9 cellular contexts compared by ENCODE assay signal in genomic region chr17:40348562-40349476, GRCh38. TPM values are rescaled to one million over a fixed set of nuclear protein-coding genes. Genes with fewer than 3 reads are reported as not detected.
DNase-seq lines count a peak whose midpoint lies in the region; ATAC-seq lines count a peak whose summit lies in the region.
"Had no signal": no experiment of that assay in that cellular context is flagged by ENCODE, and none has a peak within 500 bp of the region (broad histone marks: within the 10 kb centered on the region; RNA-seq: fewer than 3 reads in every experiment).

No MANE protein-coding gene starts in this region.

- DNase-seq in activated CD4-positive, alpha-beta memory T cell treated with anti-CD3 and anti-CD28 coated beads, Interleukin-2, amount 10 ng/mL, durations not matched to agents 7 days and 5 days: no peak
- peak; percentile 60 to 64 for DNase-seq in hippocampal formation (lab: John Stamatoyannopoulos, UW)
- no peak for DNase-seq in H4 (ENCODE audit: low spot score)

- no peak overlapping the region for H3K4me3 Mint-ChIP-seq in activated CD4-positive, alpha-beta memory T cell treated with anti-CD3 and anti-CD28 coated beads, Interleukin-2, amount 10 ng/mL, durations not matched to agents 7 days and 5 days

- H3K27ac Mint-ChIP-seq in activated CD4-positive, alpha-beta memory T cell treated with anti-CD3 and anti-CD28 coated beads, Interleukin-2, amount 10 ng/mL, durations not matched to agents 7 days and 5 days: peak overlapping the region; percentile 60

- no peaks in the 10 kb centered on the region for H3K9me3 Mint-ChIP-seq in activated CD4-positive, alpha-beta memory T cell treated with anti-CD3 and anti-CD28 coated beads, Interleukin-2, amount 10 ng/mL, durations not matched to agents 7 days and 5 days

- ATAC-seq in HG02763 (IDR thresholded peaks at IDR 0.05; ENCODE audit: unreplicated experiment) (no peak), GM21390 (IDR thresholded peaks at IDR 0.05; ENCODE audit: unreplicated experiment) (no peak), HG03159 (IDR thresholded peaks at IDR 0.05; ENCODE audit: unreplicated experiment) (no peak)

- POLR2A ChIA-PET in activated CD4-positive, alpha-beta memory T cell treated with anti-CD3 and anti-CD28 coated beads, Interleukin-2, amount 10 ng/mL, durations not matched to agents 7 days and 5 days (lab: Charles Lee): interaction anchor here (0.7 to 2.3 kb wide), 5 partner anchors 10 to 69 kb away, joined by 3 to 8 read pairs (median 4); partner anchors contain the start of gene TOP2A

- no peak overlapping the region for H3K4me3 ChIP-seq in skin epidermis

- CTCF ChIA-PET in activated CD4-positive, alpha-beta memory T cell treated with anti-CD3 and anti-CD28 coated beads, Interleukin-2, amount 10 ng/mL, durations not matched to agents 7 days and 5 days (lab: Charles Lee): no interaction called here

- H3K27me3 Mint-ChIP-seq in activated CD4-positive, alpha-beta memory T cell treated with anti-CD3 and anti-CD28 coated beads, Interleukin-2, amount 10 ng/mL, durations not matched to agents 7 days and 5 days: no peaks in the 10 kb centered on the region

- H3K36me3 Mint-ChIP-seq in activated CD4-positive, alpha-beta memory T cell treated with anti-CD3 and anti-CD28 coated beads, Interleukin-2, amount 10 ng/mL, durations not matched to agents 7 days and 5 days (ENCODE audit: low read depth): peaks cover 42% of the 10 kb centered on the region

- peaks cover 34% of the 10 kb centered on the region for H3K36me3 ChIP-seq in KOPT-K1 (ENCODE audit: insufficient read depth, low read length)

- H3K27ac ChIP-seq in KOPT-K1 (ENCODE audit: low read depth, low read length, poor library complexity, severe bottlenecking) (peak overlapping the region; percentile 12), skin epidermis (peak overlapping the region in 17 of 21 experiments; percentile 1 to 96 (median 85))
- H3K27ac ChIP-seq: KMS-11 had no signal

- H3K4me1 Mint-ChIP-seq in activated CD4-positive, alpha-beta memory T cell treated with anti-CD3 and anti-CD28 coated beads, Interleukin-2, amount 10 ng/mL, durations not matched to agents 7 days and 5 days: peaks cover 67% of the 10 kb centered on the region

- H3K9me3 ChIP-seq in KOPT-K1 (ENCODE audit: insufficient read depth, low read length, poor library complexity, severe bottlenecking): no peaks in the 10 kb centered on the region

RNA-seq across cellular contexts. Expression of gene GJD3, which starts 15.7 kb away (rescaled TPM):
- not detected for total RNA-seq in activated CD4-positive, alpha-beta memory T cell treated with anti-CD3 and anti-CD28 coated beads, Interleukin-2, amount 10 ng/mL, durations not matched to agents 7 days and 5 days
- not detected in 2 replicates for total RNA-seq in H4 (2014; rRNA removed; shearing (Covaris generic))

RNA-seq across cellular contexts. Expression of gene RARA, which starts 39.8 kb away (rescaled TPM):
- 10 to 100 TPM; 65.2 to 65.5 TPM for total RNA-seq in activated CD4-positive, alpha-beta memory T cell treated with anti-CD3 and anti-CD28 coated beads, Interleukin-2, amount 10 ng/mL, durations not matched to agents 7 days and 5 days
- total RNA-seq in H4 (2014; rRNA removed; shearing (Covaris generic)): 17.7 and 19.7 TPM in 2 replicates

Comparison
In these comparisons a context has a peak if more than half of its experiments do, and no peak if none do; other contexts are left out.
1. DNase-seq: peak in hippocampal formation (2 of 2); none in activated CD4-positive, alpha-beta memory T cell treated with anti-CD3 and anti-CD28 coated beads, Interleukin-2, amount 10 ng/mL, durations not matched to agents 7 days and 5 days (single experiment) and H4 (single experiment).